ENCODE assay signal across 8 cellular contexts in the genomic region with DNA sequence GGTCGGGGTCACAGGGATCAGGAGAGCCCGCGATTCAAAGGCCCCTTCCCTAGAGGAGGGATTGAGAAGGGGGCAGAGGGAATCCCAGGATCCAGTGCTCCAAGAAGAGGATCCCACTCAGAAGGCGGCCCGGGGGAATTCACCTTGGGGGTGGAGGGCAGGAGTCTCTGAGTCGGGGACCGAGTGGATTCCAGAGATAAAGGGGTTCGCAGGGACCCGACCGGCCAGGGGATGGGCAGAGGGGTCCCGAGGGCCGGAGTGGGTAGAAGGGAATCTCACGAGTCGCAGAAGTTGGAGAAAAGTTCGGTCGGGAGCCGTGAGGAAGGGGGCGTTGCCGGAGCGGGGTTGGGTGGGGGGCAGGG. TPM values are rescaled to one million over a fixed set of nuclear protein-coding genes. Genes with fewer than 3 reads are reported as not detected.
DNase-seq lines count a peak whose midpoint lies in the region; ATAC-seq and TF ChIP-seq lines count a peak whose summit lies in the region.

No MANE protein-coding gene starts in this region.

- H3K9me2 ChIP-seq in GM23248 (ENCODE audit: insufficient read depth), result no peaks in the 10 kb centered on the region

- peak overlapping the region; percentile 93 for H3K4me3 Mint-ChIP-seq in activated CD4-positive, alpha-beta memory T cell treated with anti-CD3 and anti-CD28 coated beads for 36 hours

- no peaks in the 10 kb centered on the region for H4K20me1 ChIP-seq in GM23248 (ENCODE audit: insufficient read depth)

- H3K27me3 ChIP-seq in GM23248 (replicated peaks; ENCODE audit: insufficient read depth) (no peaks in the 10 kb centered on the region), left ventricle myocardium inferior (ENCODE audit: low read depth) (no peaks in the 10 kb centered on the region), skeletal muscle tissue (ENCODE audit: control insufficient read depth in 3 of 3, insufficient read depth in 3 of 3, low read length in 3 of 3) (no peaks in the 10 kb centered on the region)

- CTCF ChIA-PET in activated CD4-positive, alpha-beta memory T cell treated with anti-CD3 and anti-CD28 coated beads for 36 hours (lab: Charles Lee), result interaction anchor here (2.1 to 5.6 kb wide), 2 partner anchors 12 to 13 kb away, joined by 15 to 68 read pairs; no protein-coding TSS in a partner anchor

- peaks cover 36% of the 10 kb centered on the region for H3K4me1 Mint-ChIP-seq in activated CD4-positive, alpha-beta memory T cell treated with anti-CD3 and anti-CD28 coated beads for 36 hours (ENCODE audit: low read depth)

- H3K9me3 Mint-ChIP-seq in activated CD4-positive, alpha-beta memory T cell treated with anti-CD3 and anti-CD28 coated beads for 36 hours, result no peaks in the 10 kb centered on the region

- peak overlapping the region; percentile 89 for H3K9ac ChIP-seq in GM23248
- H3K9ac ChIP-seq in skeletal muscle tissue (ENCODE audit: low read depth in 1 of 3, low read length in 3 of 3), result peak overlapping the region; percentile 82 to 90 (median 85)

- H2AFZ ChIP-seq in GM23248, result peak overlapping the region; percentile 82

- H3K79me2 ChIP-seq in GM23248 (ENCODE audit: insufficient read depth), result peaks cover 26% of the 10 kb centered on the region

- POLR2A ChIA-PET in activated CD4-positive, alpha-beta memory T cell treated with anti-CD3 and anti-CD28 coated beads for 36 hours (lab: Charles Lee), result no interaction called here

- TF ChIP-seq CTCF in left ventricle myocardium inferior (IDR thresholded peaks at IDR 0.05; ENCODE audit: borderline replicate concordance), result no peak

- no peaks in the 10 kb centered on the region for H3K9me3 ChIP-seq in GM23248 (ENCODE audit: low read depth)
- H3K9me3 ChIP-seq in left ventricle myocardium inferior (replicated peaks), result no peaks in the 10 kb centered on the region
- no peaks in the 10 kb centered on the region for H3K9me3 ChIP-seq in skeletal muscle tissue (ENCODE audit: control insufficient read depth in 3 of 3, low read length in 3 of 3)

- DNase-seq in GM23248 (peak; percentile 37), left ventricle myocardium inferior (no peak), CD1c-positive myeloid dendritic cell (ENCODE audit: extremely low spot score) (no peak), NCI-H345 (lab: John Stamatoyannopoulos, UW) (no peak)
- DNase-seq in activated CD4-positive, alpha-beta memory T cell treated with anti-CD3 and anti-CD28 coated beads for 36 hours, result no peak

- H3K4me1 ChIP-seq in GM23248 (ENCODE audit: insufficient read depth) (peaks cover 10% of the 10 kb centered on the region; the same call in 1 of the 2 replicates), left ventricle myocardium inferior (peaks cover 64% of the 10 kb centered on the region), skeletal muscle tissue (ENCODE audit: control insufficient read depth in 3 of 3, insufficient read depth in 3 of 3, low read length in 3 of 3) (peaks cover 19 to 34% (median 31%) of the 10 kb centered on the region in 3 donors)

- intact Hi-C loops in activated CD4-positive, alpha-beta memory T cell treated with anti-CD3 and anti-CD28 coated beads for 36 hours (cut with micrococcal nuclease), result loop anchor here (2.0 kb wide), 2 partner anchors 116 to 540 kb away; partner anchors contain the start of genes CALM3 and CCDC9
- intact Hi-C loops in left ventricle myocardium inferior (cut with micrococcal nuclease), result no loop called here

- WGBS in GM23248 (ENCODE audit: low coverage in 1 of 2, low lambda C conversion rate in 2 of 2, missing lambda C conversion rate in 2 of 2), 2 experiments, result 1 to 8% methylated on average over 5 to 20 of the region's 20 CpGs

- in situ Hi-C loops in GM23248 (cut with MboI), result no loop called here

- peak overlapping the region; percentile 91 for H3K4me2 ChIP-seq in GM23248 (ENCODE audit: unreplicated experiment)

- no peaks in the 10 kb centered on the region for H3K36me3 ChIP-seq in GM23248 (ENCODE audit: low read depth)
- H3K36me3 ChIP-seq in left ventricle myocardium inferior, result peaks cover 23% of the 10 kb centered on the region
- peaks cover 17 to 20% (median 20%) of the 10 kb centered on the region in 3 donors for H3K36me3 ChIP-seq in skeletal muscle tissue (ENCODE audit: control insufficient read depth in 3 of 3, insufficient read depth in 3 of 3, low read length in 3 of 3)

- H3K27ac Mint-ChIP-seq in activated CD4-positive, alpha-beta memory T cell treated with anti-CD3 and anti-CD28 coated beads for 36 hours, result peak overlapping the region; percentile 95

- peak overlapping the region; percentile 84 for H3K4me3 ChIP-seq in GM23248
- H3K4me3 ChIP-seq in left ventricle myocardium inferior, result peak overlapping the region; percentile 87
- peak overlapping the region; percentile 82 to 89 (median 83) for H3K4me3 ChIP-seq in skeletal muscle tissue (ENCODE audit: low read length in 3 of 3)

- H3K27ac ChIP-seq in GM23248 (peak overlapping the region; percentile 32; the same call in 1 of the 2 replicates), left ventricle myocardium inferior (replicated peaks) (peak overlapping the region; percentile 90), skeletal muscle tissue (ENCODE audit: low read depth, low read length) (peak overlapping the region; percentile 69)

- peaks cover 21% of the 10 kb centered on the region for H3K36me3 Mint-ChIP-seq in activated CD4-positive, alpha-beta memory T cell treated with anti-CD3 and anti-CD28 coated beads for 36 hours

- H3K27me3 Mint-ChIP-seq in activated CD4-positive, alpha-beta memory T cell treated with anti-CD3 and anti-CD28 coated beads for 36 hours, result no peaks in the 10 kb centered on the region

- H3F3A ChIP-seq in GM23248 (ENCODE audit: insufficient read depth), result 0 out of 2 replicates have a peak, but pooled peaks cover 4% of the 10 kb centered on the region

- ATAC-seq in HG02642 (IDR thresholded peaks at IDR 0.05; ENCODE audit: poor library complexity, unreplicated experiment), result no peak
- ATAC-seq in GM21367 (IDR thresholded peaks at IDR 0.05; ENCODE audit: unreplicated experiment), result no peak

RNA-seq across cellular contexts. Expression of gene PRKD2, which starts 0.3 kb away (rescaled TPM):
- total RNA-seq in GM23248 (2014; rRNA removed; shearing (Covaris generic)), result 11.9 and 16.4 TPM in 2 replicates
- polyA plus RNA-seq in GM23248 (2016; fragmentation: Nextera tagmentation; extraction: Ambion mirVana), result 12.3 and 14.2 TPM in 2 replicates
- total RNA-seq in activated CD4-positive, alpha-beta memory T cell treated with anti-CD3 and anti-CD28 coated beads for 36 hours, result 10 to 100 TPM; 78.8 to 84.4 TPM
- total RNA-seq in left ventricle myocardium inferior (7.9 TPM), skeletal muscle tissue (13.6 TPM)

RNA-seq across cellular contexts. Expression of gene FKRP, which starts 29.2 kb away (rescaled TPM):
- total RNA-seq in GM23248 (2014; rRNA removed; shearing (Covaris generic)), result 32.1 and 41.5 TPM in 2 replicates
- polyA plus RNA-seq in GM23248 (2016; fragmentation: Nextera tagmentation; extraction: Ambion mirVana), result 12.4 and 15.0 TPM in 2 replicates
- 10 to 100 TPM; 11.4 to 12.3 TPM for total RNA-seq in activated CD4-positive, alpha-beta memory T cell treated with anti-CD3 and anti-CD28 coated beads for 36 hours
- total RNA-seq in left ventricle myocardium inferior (15.6 TPM), skeletal muscle tissue (5.7 TPM)

RNA-seq across cellular contexts. Expression of gene STRN4, which starts 29.6 kb away (rescaled TPM):
- 75.7 and 114 TPM in 2 replicates for total RNA-seq in GM23248 (2014; rRNA removed; shearing (Covaris generic))
- 44.4 and 45.9 TPM in 2 replicates for polyA plus RNA-seq in GM23248 (2016; fragmentation: Nextera tagmentation; extraction: Ambion mirVana)
- total RNA-seq in activated CD4-positive, alpha-beta memory T cell treated with anti-CD3 and anti-CD28 coated beads for 36 hours, result 10 to 100 TPM; 52.6 to 59.3 TPM
- 52.7 TPM for total RNA-seq in left ventricle myocardium inferior
- 28.2 TPM for total RNA-seq in skeletal muscle tissue

RNA-seq across cellular contexts. Expression of gene DACT3, which starts 55.7 kb away (rescaled TPM):
- total RNA-seq in GM23248 (2014; rRNA removed; shearing (Covaris generic)), result 7.1 and 7.3 TPM in 2 replicates
- 0.63 and 0.66 TPM in 2 replicates for polyA plus RNA-seq in GM23248 (2016; fragmentation: Nextera tagmentation; extraction: Ambion mirVana)
- 1 to 10 TPM; 2.8 to 3.0 TPM for total RNA-seq in activated CD4-positive, alpha-beta memory T cell treated with anti-CD3 and anti-CD28 coated beads for 36 hours
- total RNA-seq in left ventricle myocardium inferior (18.3 TPM), skeletal muscle tissue (7.3 TPM)

Comparison
In these comparisons a context has a peak if more than half of its experiments do, and no peak if none do; other contexts are left out.
1. H3K27ac ChIP-seq: peak in every context shown above with its lines; median percentile 90 in left ventricle myocardium inferior; 69 in skeletal muscle tissue; 32 in GM23248.